Comparison of ENCODE assay signal across 1 cellular context in the genomic region with DNA sequence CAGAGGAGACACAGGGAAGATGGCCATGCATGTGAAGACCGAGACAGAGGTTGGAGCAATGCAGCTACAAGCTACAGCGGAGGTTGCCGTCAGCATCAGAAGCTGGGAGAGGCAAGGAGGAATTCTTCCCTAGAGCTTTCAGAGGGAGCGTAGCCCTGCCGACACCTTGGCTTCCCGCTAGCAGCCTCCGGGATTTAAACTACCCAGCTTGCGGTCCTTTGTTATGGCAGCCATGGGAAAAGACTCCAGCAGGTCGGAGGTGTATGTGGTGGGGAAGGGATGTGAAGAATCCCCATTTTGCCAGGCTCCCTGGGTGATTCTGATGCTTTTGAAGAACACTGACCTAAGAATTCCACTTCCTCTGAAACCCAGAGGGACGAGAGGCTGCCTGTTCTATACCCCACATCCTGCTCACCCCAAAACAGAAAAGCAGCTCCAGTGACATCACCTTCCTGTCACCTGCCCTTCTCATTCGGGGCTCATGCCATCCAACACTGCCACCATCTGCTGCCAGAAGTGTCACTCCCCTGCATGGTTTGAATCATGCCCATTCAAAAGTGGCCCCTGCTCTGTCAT.
TF ChIP-seq lines count a peak whose summit lies in the region.

No MANE protein-coding gene starts in this region.

TF ChIP-seq in endothelial cell of umbilical vein, 7 proteins besides CTCF, POLR2A, EP300 and RAD21:
- TF ChIP-seq, protein P1, sequence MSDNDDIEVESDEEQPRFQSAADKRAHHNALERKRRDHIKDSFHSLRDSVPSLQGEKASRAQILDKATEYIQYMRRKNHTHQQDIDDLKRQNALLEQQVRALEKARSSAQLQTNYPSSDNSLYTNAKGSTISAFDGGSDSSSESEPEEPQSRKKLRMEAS (IDR thresholded peaks at IDR 0.05; ENCODE audit: insufficient read depth, insufficient read length): no peak
- TF ChIP-seq POLR2AphosphoS5 (IDR thresholded peaks at IDR 0.05; ENCODE audit: insufficient read depth, low read depth, low read length) (no peak), EZH2 (IDR thresholded peaks at IDR 0.05; ENCODE audit: borderline replicate concordance, low read depth, low read length, severe bottlenecking) (peak; percentile 77), FOS (IDR thresholded peaks at IDR 0.05; ENCODE audit: borderline replicate concordance, insufficient read depth, low read length) (no peak)
